ENCODE assay signal across 8 cellular contexts in genomic region chr4:145619639-145619996, GRCh38. TPM values are rescaled to one million over a fixed set of nuclear protein-coding genes. Genes with fewer than 3 reads are reported as not detected.
A peak's percentile ranks its signal among the peaks of the same experiment; 100 is the strongest.
DNase-seq lines count a peak whose midpoint lies in the region; ATAC-seq, FAIRE-seq and TF ChIP-seq lines count a peak whose summit lies in the region.

No MANE protein-coding gene starts in this region.

- H2AFZ ChIP-seq in DND-41 (ENCODE audit: low read depth, low read length) (peak overlapping the region; percentile 83), H1 (ENCODE audit: low read length) (peak overlapping the region; percentile 66)

- TF ChIP-seq EP300 in H1 (IDR thresholded peaks at IDR 0.05; ENCODE audit: borderline replicate concordance in 1 of 2, low read depth in 2 of 2, low read length in 2 of 2), result no peak

- no peak for FAIRE-seq in H1 (lab: Jason Lieb, UNC)

- H4K91ac ChIP-seq in H1 (replicated peaks; ENCODE audit: insufficient read length, low read length), result peak overlapping the region; percentile 79

- ATAC-seq in DND-41 (ENCODE audit: insufficient read depth, low read depth), result peak; percentile 43
- ATAC-seq in GM21526 (IDR thresholded peaks at IDR 0.05; ENCODE audit: low FRiP score, unreplicated experiment), result peak; percentile 39
- ATAC-seq in activated B cell treated with CpG ODN at 0.5 μM for 24 hours (ENCODE audit: low read depth), result peak; percentile 22
- peak; percentile 88 for ATAC-seq in mucosa of descending colon

- H4K8ac ChIP-seq in H1 (ENCODE audit: extremely low read depth, insufficient read depth, low read length), result no peak overlapping the region; the same call in 1 of the 2 replicates

- peak overlapping the region; percentile 92 for H3K27ac Mint-ChIP-seq in activated B cell treated with CpG ODN at 0.5 μM for 24 hours

- H3K27ac ChIP-seq in DND-41 (ENCODE audit: low read length), result peak overlapping the region; percentile 74
- peak overlapping the region; percentile 73 for H3K27ac ChIP-seq in HUES64 (ENCODE audit: low read depth, low read length)
- peak overlapping the region; percentile 46; the same call in 1 of the 2 replicates for H3K27ac ChIP-seq in H1 (ENCODE audit: low read depth, low read length)

- H3K4me1 ChIP-seq in DND-41 (ENCODE audit: insufficient read depth, low read length) (peaks cover 24% of the 10 kb centered on the region), HUES64 (ENCODE audit: insufficient read depth, low read length) (peaks cover 16% of the 10 kb centered on the region), H1 (replicated peaks in 1 of 4; ENCODE audit: control insufficient read depth in 3 of 4, insufficient read depth in 4 of 4, low read length in 3 of 4) (peaks cover 0 to 7% (median 2%) of the 10 kb centered on the region in 4 experiments; a peak in 4 of 7 replicates), mucosa of descending colon (ENCODE audit: low read depth) (peaks cover 12% of the 10 kb centered on the region)

- H3K4ac ChIP-seq in H1 (replicated peaks; ENCODE audit: insufficient read length, low read depth, low read length), result peak overlapping the region; percentile 5

- peak overlapping the region; percentile 32 for H3K56ac ChIP-seq in H1 (replicated peaks; ENCODE audit: insufficient read length, low read depth, low read length)

- no peaks in the 10 kb centered on the region for H3K27me3 Mint-ChIP-seq in activated B cell treated with CpG ODN at 0.5 μM for 24 hours

- H2BK12ac ChIP-seq in H1 (ENCODE audit: low read depth, low read length), result no peak overlapping the region

- H3K18ac ChIP-seq in H1 (ENCODE audit: extremely low read depth, low read length), result peak overlapping the region; percentile 62

- H3K4me3 Mint-ChIP-seq in activated B cell treated with CpG ODN at 0.5 μM for 24 hours, result peak overlapping the region; percentile 94

- H3K36me3 Mint-ChIP-seq in activated B cell treated with CpG ODN at 0.5 μM for 24 hours (ENCODE audit: low read depth), result peaks cover 10% of the 10 kb centered on the region

- no peak overlapping the region for H2BK15ac ChIP-seq in H1 (ENCODE audit: low read length)

- H3K23me2 ChIP-seq in H1 (ENCODE audit: low read depth, low read length), result peaks cover 4% of the 10 kb centered on the region

- H3K27me3 ChIP-seq in DND-41 (ENCODE audit: insufficient read depth, low read length, poor library complexity) (no peaks in the 10 kb centered on the region), HUES64 (ENCODE audit: insufficient read depth, low read length) (no peaks in the 10 kb centered on the region), H1 (replicated peaks in 1 of 4; ENCODE audit: control insufficient read depth in 3 of 4, extremely low read depth in 1 of 4, insufficient read depth in 3 of 4, low read length in 3 of 4) (no peaks in the 10 kb centered on the region)

- peaks cover 24% of the 10 kb centered on the region for H3K4me1 Mint-ChIP-seq in activated B cell treated with CpG ODN at 0.5 μM for 24 hours

- peaks cover 3% of the 10 kb centered on the region for H3K9me3 ChIP-seq in DND-41 (ENCODE audit: insufficient read depth, low read length, severe bottlenecking)
- H3K9me3 ChIP-seq in HUES64 (ENCODE audit: insufficient read depth, low read depth, low read length), result peaks cover 11% of the 10 kb centered on the region
- peaks cover 2 to 4% of the 10 kb centered on the region in 2 experiments; a peak in 2 of 4 replicates for H3K9me3 ChIP-seq in H1 (ENCODE audit: insufficient read depth in 2 of 2, low read depth in 1 of 2, low read length in 1 of 2)
- H3K9me3 ChIP-seq in mucosa of descending colon, result no peaks in the 10 kb centered on the region

- no peak overlapping the region for H3K23ac ChIP-seq in H1 (ENCODE audit: insufficient read length)

- no peak for TF ChIP-seq POLR2A in H1 (IDR thresholded peaks at IDR 0.05; ENCODE audit: control extremely low read depth in 1 of 2, low read depth in 2 of 2, low read length in 2 of 2)

- H2BK120ac ChIP-seq in H1 (replicated peaks; ENCODE audit: low read depth, low read length), result peak overlapping the region; percentile 6

- 28% methylated on average over 8 of the region's 9 CpGs for WGBS in HUES64
- 43% methylated on average over 9 of the region's 9 CpGs; no CpG with 5 or more reads in 1 of the 2 experiments for WGBS in H1 (ENCODE audit: extremely low coverage in 1 of 2, insufficient coverage in 1 of 2, insufficient read length in 1 of 2, insufficient replicate concordance in 2 of 2, low coverage in 1 of 2, low lambda C conversion rate in 2 of 2, missing lambda C conversion rate in 1 of 2), 2 experiments

- H3K36me3 ChIP-seq in DND-41 (ENCODE audit: insufficient read depth, low read length) (no peaks in the 10 kb centered on the region), HUES64 (ENCODE audit: insufficient read depth, low read length) (0 out of 2 replicates have a peak, but pooled peaks cover 2% of the 10 kb centered on the region), H1 (ENCODE audit: control insufficient read depth in 2 of 4, insufficient read depth in 4 of 4, low read length in 3 of 4) (no peaks in the 10 kb centered on the region; a peak in 1 of 8 replicates), mucosa of descending colon (ENCODE audit: low read depth) (no peaks in the 10 kb centered on the region)

- no peak overlapping the region for H3K14ac ChIP-seq in H1 (ENCODE audit: insufficient read length)

- no peak overlapping the region for H2AK5ac ChIP-seq in H1 (ENCODE audit: low read depth, low read length)

- DNase-seq in DND-41, result no peak
- DNase-seq in activated B cell treated with CpG ODN at 0.5 μM for 24 hours, result no peak
- no peak for DNase-seq in H1 (ENCODE audit: low read depth in 1 of 2, low spot score in 2 of 2)
- peak; percentile 72 to 88 (median 83) for DNase-seq in mucosa of descending colon
- peak; percentile 48 for DNase-seq in stimulated activated naive CD4-positive, alpha-beta T cell treated with Interleukin-2 at 50 U/mL for 16 hours (lab: John Stamatoyannopoulos, UW)
- no peak for DNase-seq in epidermal melanocyte (ENCODE audit: insufficient read length, low spot score)

- H2BK20ac ChIP-seq in H1 (ENCODE audit: low read length), result no peak overlapping the region

- H3K79me1 ChIP-seq in H1 (ENCODE audit: low read depth, low read length), result no peaks in the 10 kb centered on the region

- no peak overlapping the region for H2BK5ac ChIP-seq in H1 (ENCODE audit: low read depth, low read length)

- POLR2A ChIA-PET in activated B cell treated with CpG ODN at 0.5 μM for 24 hours (lab: Charles Lee) (interaction anchor here (0.6 to 2.0 kb wide), 7 partner anchors 10 to 1997 kb away, joined by 3 to 15 read pairs (median 4); partner anchors contain the start of genes ABCE1, ANAPC10, TMEM184C and ZNF827), H1 (lab: Charles Lee; ENCODE audit: partially characterized antibody) (interaction anchor here (1.0 kb wide), 1 partner anchor 490 kb away, joined by 3 read pairs; no protein-coding TSS in a partner anchor)

- H3K4me2 ChIP-seq in DND-41 (ENCODE audit: insufficient read depth, low read length) (peak overlapping the region; percentile 65), H1 (ENCODE audit: insufficient read depth in 1 of 2, low read depth in 2 of 2, low read length in 2 of 2) (peak overlapping the region; percentile 64 to 67)

- H3K79me2 ChIP-seq in DND-41 (ENCODE audit: insufficient read depth, low read length), result peaks cover 15% of the 10 kb centered on the region; the same call in 1 of the 2 replicates
- H3K79me2 ChIP-seq in H1 (ENCODE audit: control insufficient read depth in 1 of 2, insufficient read depth in 2 of 2, low read length in 2 of 2), result no peaks in the 10 kb centered on the region; a peak in 1 of 4 replicates

- H4K20me1 ChIP-seq in DND-41 (ENCODE audit: insufficient read depth, low read length), result no peaks in the 10 kb centered on the region
- H4K20me1 ChIP-seq in H1 (replicated peaks in 1 of 2; ENCODE audit: control insufficient read depth in 1 of 2, insufficient read depth in 2 of 2, low read length in 2 of 2), result no peaks in the 10 kb centered on the region

- peak overlapping the region; percentile 74 to 77 for H3K4me3 ChIP-seq in DND-41 (ENCODE audit: low read depth in 1 of 2, low read length in 2 of 2)
- H3K4me3 ChIP-seq in HUES64 (ENCODE audit: low read length), result peak overlapping the region; percentile 75
- peak overlapping the region; percentile 71 to 96 (median 80) for H3K4me3 ChIP-seq in H1 (ENCODE audit: extremely low read depth in 1 of 4, insufficient read depth in 2 of 4, low read depth in 3 of 4, low read length in 4 of 4)
- peak overlapping the region; percentile 54 for H3K4me3 ChIP-seq in mucosa of descending colon

- H3K9ac ChIP-seq in DND-41 (ENCODE audit: low read depth, low read length), result peak overlapping the region; percentile 71
- H3K9ac ChIP-seq in HUES64 (ENCODE audit: low read depth, low read length), result peak overlapping the region; percentile 90
- H3K9ac ChIP-seq in H1 (replicated peaks in 1 of 4; ENCODE audit: extremely low read depth in 1 of 4, low read depth in 3 of 4, low read length in 3 of 4), result peak overlapping the region in 3 of 4 experiments; percentile 6 to 65 (median 15); a peak in 3 of 7 replicates

- H3K9me3 Mint-ChIP-seq in activated B cell treated with CpG ODN at 0.5 μM for 24 hours, result peaks cover 3% of the 10 kb centered on the region

- TF ChIP-seq CTCF in DND-41 (IDR thresholded peaks at IDR 0.05; ENCODE audit: borderline replicate concordance, extremely low read depth, low read length, poor library complexity, severe bottlenecking), result no peak
- TF ChIP-seq CTCF in activated B cell treated with CpG ODN at 0.5 μM for 24 hours (IDR thresholded peaks at IDR 0.05), result no peak
- no peak for TF ChIP-seq CTCF in H1 (IDR thresholded peaks at IDR 0.05; ENCODE audit: control extremely low read depth in 1 of 3, insufficient read depth in 1 of 3, low read depth in 1 of 3, low read length in 3 of 3)
- TF ChIP-seq CTCF in mucosa of descending colon (IDR thresholded peaks at IDR 0.05), result no peak

- TF ChIP-seq RAD21 in H1 (IDR thresholded peaks at IDR 0.05 in 1 of 2, conservative IDR thresholded peaks at IDR 0.05 in 1 of 2; ENCODE audit: low read depth in 2 of 2, low read length in 2 of 2), result no peak

- H4K5ac ChIP-seq in H1 (ENCODE audit: insufficient read length, low read depth, low read length), result peak overlapping the region; percentile 45

- CTCF ChIA-PET in activated B cell treated with CpG ODN at 0.5 μM for 24 hours (lab: Charles Lee) (interaction anchor here (1.5 to 2.2 kb wide), 2 partner anchors 386 to 438 kb away, joined by 3 to 5 read pairs; no protein-coding TSS in a partner anchor), H1 (lab: Charles Lee; ENCODE audit: partially characterized antibody) (interaction anchor here (0.6 to 1.7 kb wide), 14 partner anchors 10 to 440 kb away, joined by 3 to 6 read pairs (median 3); partner anchors contain the start of gene ZNF827)

- intact Hi-C loops in activated B cell treated with CpG ODN at 0.5 μM for 24 hours (cut with micrococcal nuclease) (loop anchor here (1.0 to 10.0 kb wide), 12 partner anchors 113 to 1998 kb away; partner anchors contain the start of genes ABCE1, ANAPC10, LSM6 and OTUD4), mucosa of descending colon (cut with DNase I, micrococcal nuclease) (loop anchor here in 1 of 2 donors (10.0 kb wide), 1 partner anchor 405 kb away; no protein-coding TSS in a partner anchor)

RNA-seq across cellular contexts. Expression of gene MMAA, which starts 0.4 kb away (rescaled TPM):
- 3.8 TPM for polyA plus RNA-seq in HUES64 (2013, experiment 1 of 2)
- 4.2 TPM for polyA plus RNA-seq in HUES64 (2013, experiment 2 of 2)
- total RNA-seq in activated B cell treated with CpG ODN at 0.5 μM for 24 hours (11.3 and 13.5 TPM in 2 replicates), mucosa of descending colon (10 to 100 TPM; 12.9 to 20.8 (median 18.1) TPM)
- 3.6 and 4.9 TPM in 2 replicates for total RNA-seq in H1 (2021; fragmentation: NEBNext Ultra II Directional; extraction: Animal tissue kit (Norgen Biotek cat#: 25700))
- polyA plus RNA-seq in H1 (2011; rRNA removed), result 0.77 and 0.98 TPM in 2 replicates
- 1.5 TPM for polyA plus RNA-seq in H1 (2011; cell fraction: cytosol; rRNA removed)
- 0.58 TPM for polyA plus RNA-seq in H1 (2011; cell fraction: nucleus; rRNA removed)
- polyA plus RNA-seq in H1 (2012, experiment 1 of 2), result 2.3 to 3.1 TPM (median 2.4 TPM) in 4 replicates
- 0.25 TPM for polyA plus RNA-seq in H1 (2012, experiment 2 of 2)
- 3.4 TPM for polyA plus RNA-seq in H1 (2013, experiment 1 of 2)
- 3.5 TPM for polyA plus RNA-seq in H1 (2013, experiment 2 of 2)
- polyA minus RNA-seq in H1 (2011; rRNA and poly(A)+ RNA removed), result 1.6 and 2.3 TPM in 2 replicates
- 2.1 TPM for polyA minus RNA-seq in H1 (2011; cell fraction: cytosol; rRNA and poly(A)+ RNA removed)
- polyA minus RNA-seq in H1 (2011; cell fraction: nucleus; rRNA and poly(A)+ RNA removed), result 2.1 TPM

Comparison
In these comparisons a context has a peak if more than half of its experiments do, and no peak if none do; other contexts are left out.
1. ATAC-seq: peak in every context shown above with its lines; median percentile 88 in mucosa of descending colon; 43 in DND-41; 39 in GM21526; 22 in activated B cell treated with CpG ODN at 0.5 μM for 24 hours.
2. DNase-seq: peak in mucosa of descending colon (3 of 3) and stimulated activated naive CD4-positive, alpha-beta T cell treated with Interleukin-2 at 50 U/mL for 16 hours (single experiment); none in DND-41 (single experiment), activated B cell treated with CpG ODN at 0.5 μM for 24 hours (single experiment), H1 (0 of 2) and epidermal melanocyte (single experiment).
3. H3K9ac ChIP-seq: peak in every context shown above with its lines; median percentile 90 in HUES64; 71 in DND-41; 15 in H1.
4. Peak in every context shown above with its lines, with median percentiles within 50 percentile points of each other: H3K27ac ChIP-seq and H3K4me3 ChIP-seq.